9 cellular contexts compared by ENCODE assay signal in the genomic region with DNA sequence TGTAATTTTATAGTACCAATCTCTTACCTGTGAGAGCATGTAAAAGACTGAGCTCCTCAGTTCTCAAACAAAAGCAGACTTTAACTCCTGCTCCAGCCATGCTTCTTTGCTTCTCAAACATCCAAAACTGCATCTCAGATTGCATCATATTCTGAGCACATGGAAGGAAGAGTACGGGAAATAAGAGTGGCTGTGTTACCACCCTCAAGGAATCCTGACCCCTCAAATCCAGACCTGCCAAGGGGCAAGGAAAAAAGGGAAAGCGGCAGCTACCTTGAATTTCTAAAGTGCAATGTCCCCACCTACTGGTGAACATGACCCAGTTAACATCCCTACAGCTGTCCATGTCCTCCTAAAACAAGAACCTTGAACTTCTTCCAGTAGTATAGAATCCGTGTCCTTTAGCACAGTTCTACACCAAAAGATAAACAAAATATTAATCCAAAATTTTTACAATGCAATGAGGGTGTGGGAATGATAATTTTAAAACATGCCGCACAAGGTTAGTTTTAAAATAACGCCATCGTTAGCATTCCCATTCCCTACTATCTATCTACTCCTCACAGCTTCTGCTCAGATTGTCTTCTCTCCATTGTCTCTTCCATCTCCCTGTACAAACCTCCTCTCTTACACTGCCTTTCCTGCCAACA. TPM values are rescaled to one million over a fixed set of nuclear protein-coding genes. Genes with fewer than 3 reads are reported as not detected.
DNase-seq lines count a peak whose midpoint lies in the region; ATAC-seq and TF ChIP-seq lines count a peak whose summit lies in the region.
"Had no signal": no experiment of that assay in that cellular context is flagged by ENCODE, and none has a peak within 500 bp of the region (broad histone marks: within the 10 kb centered on the region; RNA-seq: fewer than 3 reads in every experiment).

No MANE protein-coding gene starts in this region.

- no peaks in the 10 kb centered on the region for H3K27me3 ChIP-seq in KMS-11 (ENCODE audit: insufficient read depth, low read depth)
- H3K27me3 ChIP-seq in SJCRH30: peaks cover 3% of the 10 kb centered on the region; the same call in 1 of the 2 replicates
- H3K27me3 ChIP-seq: BLaER1 had no signal

- no peak for ATAC-seq in GM21576 (IDR thresholded peaks at IDR 0.05; ENCODE audit: unreplicated experiment)

- no peaks in the 10 kb centered on the region for H3K9me3 ChIP-seq in SJCRH30 (replicated peaks)
- H3K9me3 ChIP-seq: BLaER1 had no signal

- H3K4me3 ChIP-seq in KMS-11 (IDR thresholded peaks at IDR 0.05; ENCODE audit: insufficient read depth, low read depth, low read length): no peak overlapping the region
- H3K4me3 ChIP-seq in SJCRH30: no peak overlapping the region
- H3K4me3 ChIP-seq in choroid plexus epithelial cell (ENCODE audit: low read depth, low read length): no peak overlapping the region
- H3K4me3 ChIP-seq: BLaER1 had no signal

- DNase-seq in DMS79 treated with DMSO at 0.1 percent for 48 hours (lab: John Stamatoyannopoulos, UW) (peak; percentile 50), DMS79 (lab: John Stamatoyannopoulos, UW) (no peak), SJCRH30 (peak; percentile 41 to 78), choroid plexus epithelial cell (ENCODE audit: low read depth) (peak; percentile 78), left kidney (ENCODE audit: low read depth, low spot score) (peak; percentile 91), stromal cell of bone marrow (ENCODE audit: low read depth) (peak; percentile 38)

- H3K27ac ChIP-seq in KMS-11 (no peak overlapping the region), SJCRH30 (no peak overlapping the region)
- H3K27ac ChIP-seq: BLaER1 had no signal

- no peaks in the 10 kb centered on the region for H3K79me2 ChIP-seq in KMS-11 (ENCODE audit: insufficient read depth, low read depth)

- no peaks in the 10 kb centered on the region for H3K36me3 ChIP-seq in KMS-11 (ENCODE audit: insufficient read depth)
- no peaks in the 10 kb centered on the region for H3K36me3 ChIP-seq in SJCRH30
- H3K36me3 ChIP-seq: BLaER1 had no signal

- no peak overlapping the region for H3K9ac ChIP-seq in KMS-11
- H3K9ac ChIP-seq: BLaER1 had no signal

- TF ChIP-seq CTCF in KMS-11 (conservative IDR thresholded peaks at IDR 0.05; ENCODE audit: low read depth, low read length) (peak; percentile 93), choroid plexus epithelial cell (conservative IDR thresholded peaks at IDR 0.05; ENCODE audit: low read depth, low read length) (peak; percentile 78)

- H2AFZ ChIP-seq in KMS-11 (ENCODE audit: low read depth): peak overlapping the region; percentile 44; the same call in 1 of the 2 replicates

- no peaks in the 10 kb centered on the region for H4K20me1 ChIP-seq in KMS-11 (ENCODE audit: insufficient read depth)
- H4K20me1 ChIP-seq: BLaER1 had no signal

- no peaks in the 10 kb centered on the region for H3K4me1 ChIP-seq in KMS-11 (ENCODE audit: low read depth, poor library complexity, severe bottlenecking)
- no peaks in the 10 kb centered on the region for H3K4me1 ChIP-seq in SJCRH30
- H3K4me1 ChIP-seq: BLaER1 had no signal

- H3K4me2 ChIP-seq in KMS-11: peak overlapping the region; percentile 34; the same call in 1 of the 2 replicates
- H3K4me2 ChIP-seq: BLaER1 had no signal

RNA-seq across cellular contexts. Expression of gene HLA-DQB1, which starts 34.1 kb away (rescaled TPM):
- not detected in 2 replicates for total RNA-seq in SJCRH30 (2014; rRNA removed; shearing (Covaris generic))

RNA-seq across cellular contexts. Expression of gene HLA-DQA2, which starts 40.7 kb away (rescaled TPM):
- total RNA-seq in SJCRH30 (2014; rRNA removed; shearing (Covaris generic)): not detected in 2 replicates
